8 cellular contexts compared by ENCODE assay signal in the genomic region with DNA sequence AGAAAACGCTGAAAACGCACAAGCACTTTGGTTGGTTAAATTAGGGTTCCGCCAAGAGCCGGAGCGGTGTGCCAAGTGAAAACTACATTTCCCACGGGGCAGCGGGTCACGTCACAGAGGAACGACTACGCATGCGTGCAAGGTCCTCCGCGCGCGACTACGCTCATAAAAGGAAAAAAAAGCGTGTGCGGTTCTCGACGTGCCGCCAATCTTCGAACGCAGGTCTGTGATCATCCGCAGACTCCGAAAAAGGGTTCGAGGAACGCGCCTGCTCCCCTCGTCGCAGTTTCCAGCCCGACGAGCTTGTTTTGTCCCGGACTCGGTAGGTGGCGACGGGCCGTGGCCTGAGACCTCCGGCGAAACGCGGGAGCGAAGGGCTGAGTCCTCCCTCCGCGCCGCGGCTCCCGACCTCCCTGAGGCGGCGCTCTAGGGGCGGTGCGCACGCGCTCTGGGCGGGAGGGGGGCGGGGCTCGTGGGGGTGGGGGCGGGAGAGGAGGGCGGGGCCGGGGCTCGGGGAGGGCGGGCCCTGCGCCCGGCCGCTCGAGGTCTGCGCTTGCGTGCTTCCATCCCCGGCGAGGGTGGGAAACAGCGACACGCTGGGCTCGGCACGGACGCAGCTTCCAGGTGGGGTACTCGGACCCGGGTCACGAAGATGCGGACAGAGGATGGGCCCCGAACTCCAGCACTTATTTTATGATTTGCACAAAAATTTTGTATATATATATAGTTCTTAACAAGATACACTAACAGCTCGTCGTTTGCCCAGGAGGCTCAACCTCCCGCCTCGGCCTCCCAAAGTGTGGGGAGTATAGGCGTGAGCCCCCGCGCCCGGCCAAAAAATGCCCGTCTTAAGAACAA. TPM values are rescaled to one million over a fixed set of nuclear protein-coding genes. Genes with fewer than 3 reads are reported as not detected.
DNase-seq lines count a peak whose midpoint lies in the region; ATAC-seq and TF ChIP-seq lines count a peak whose summit lies in the region.

A gene (plus strand): TSS at position 145 of the 858 bp plus-strand sequence. CDS start 27,150 bp downstream, outside the sequence.

- peak within 1 kb of the TSS; percentile 66 for H3K27ac ChIP-seq in mammary epithelial cell (ENCODE audit: insufficient read depth, low read depth, low read length)

- intact Hi-C loops in mammary epithelial cell (cut with micrococcal nuclease) = loop anchor here (5.0 kb wide), 1 partner anchor 63 kb away; no protein-coding TSS in a partner anchor

- peak within 1 kb of the TSS; percentile 89 for H2AFZ ChIP-seq in mammary epithelial cell (ENCODE audit: low read depth, low read length)

- in situ Hi-C loops in mammary epithelial cell (cut with MboI; ENCODE audit: low sequenced_read_pairs in 2 of 2) = no loop called here

- WGBS in mammary epithelial cell (ENCODE audit: low coverage, missing lambda C conversion rate) = 0% methylated on average over 27 of the region's 88 CpGs

- peaks cover 24% of the 10 kb centered on the region for H3K79me2 ChIP-seq in mammary epithelial cell (ENCODE audit: insufficient read depth, low read length)

- H3K27me3 ChIP-seq in mammary epithelial cell (ENCODE audit: insufficient read depth, low read length) = no peaks in the 10 kb centered on the region

- TSS peak; percentile 97 for BruUV-seq in mammary epithelial cell (replicated peaks; lab: Mats Ljungman, UMichigan)

- peak; percentile 47 for ATAC-seq in GM18870 (IDR thresholded peaks at IDR 0.05; ENCODE audit: unreplicated experiment)
- ATAC-seq in HG03135 (IDR thresholded peaks at IDR 0.05; ENCODE audit: unreplicated experiment) = peak; percentile 76

- peak within 1 kb of the TSS; percentile 85 for H3K4me2 ChIP-seq in mammary epithelial cell (ENCODE audit: insufficient read depth, low read depth, low read length)

- peaks cover 7% of the 10 kb centered on the region for H3K4me1 ChIP-seq in mammary epithelial cell (ENCODE audit: insufficient read depth, low read length)

- peaks cover 2% of the 10 kb centered on the region for H3K36me3 ChIP-seq in mammary epithelial cell (ENCODE audit: insufficient read depth, low read length)

- H3K4me3 ChIP-seq in WI38 (ENCODE audit: low read depth, low read length) (peak within 1 kb of the TSS; percentile 73), mammary epithelial cell (replicated peaks in 1 of 3; ENCODE audit: insufficient read depth in 1 of 3, low read depth in 2 of 3, low read length in 3 of 3) (peak within 1 kb of the TSS; percentile 45 to 91 (median 69))

- H3K9me3 ChIP-seq in mammary epithelial cell (replicated peaks; ENCODE audit: insufficient read depth, low read length) = no peaks in the 10 kb centered on the region

- TF ChIP-seq CTCF in WI38 (IDR thresholded peaks at IDR 0.05; ENCODE audit: low read depth, low read length) = no peak
- TF ChIP-seq CTCF in mammary epithelial cell (conservative IDR thresholded peaks at IDR 0.05 in 1 of 2, IDR thresholded peaks at IDR 0.05 in 1 of 2; ENCODE audit: extremely low read depth in 1 of 2, insufficient read depth in 1 of 2, low read depth in 1 of 2, low read length in 2 of 2) = peak in 1 of 2 donors; percentile 33

- no peaks in the 10 kb centered on the region for H4K20me1 ChIP-seq in mammary epithelial cell (ENCODE audit: insufficient read depth, low read length)

- peak within 1 kb of the TSS; percentile 71 for H3K9ac ChIP-seq in mammary epithelial cell (ENCODE audit: insufficient read depth, low read length)

- dilution Hi-C loops in mammary epithelial cell (cut with HindIII; ENCODE audit: low sequenced_read_pairs) = no loop called here

- CTCF ChIA-PET in mammary epithelial cell (lab: Charles Lee; ENCODE audit: low non-redundant PET) = interaction anchor here (0.5 kb wide), 1 partner anchor 294 kb away, joined by 4 read pairs; no protein-coding TSS in a partner anchor

- DNase-seq in AG08395 (ENCODE audit: low spot score) (peak; percentile 99), NCI-H2227 treated with DMSO at 0.1 percent for 48 hours (lab: John Stamatoyannopoulos, UW) (peak; percentile 96), mammary epithelial cell (peak; percentile 86), iPS-NIHi7 (ENCODE audit: extremely low spot score) (peak; percentile 99), smooth muscle cell of the brain vasculature (ENCODE audit: low read depth, low spot score) (peak; percentile 73)

RNA-seq across cellular contexts. Expression of the gene that starts here (rescaled TPM):
- total RNA-seq in mammary epithelial cell = 10 to 100 TPM; 12.7 to 17.7 TPM
- 6.3 TPM for polyA plus RNA-seq in mammary epithelial cell
- polyA minus RNA-seq in mammary epithelial cell = 43.2 TPM

Comparison
In these comparisons a context has a peak if more than half of its experiments do, and no peak if none do; other contexts are left out.
1. Peak in every context shown above with its lines: DNase-seq, ATAC-seq, H3K4me3 ChIP-seq and H3K27ac ChIP-seq.